ENCODE assay signal across 12 cellular contexts in the genomic region with DNA sequence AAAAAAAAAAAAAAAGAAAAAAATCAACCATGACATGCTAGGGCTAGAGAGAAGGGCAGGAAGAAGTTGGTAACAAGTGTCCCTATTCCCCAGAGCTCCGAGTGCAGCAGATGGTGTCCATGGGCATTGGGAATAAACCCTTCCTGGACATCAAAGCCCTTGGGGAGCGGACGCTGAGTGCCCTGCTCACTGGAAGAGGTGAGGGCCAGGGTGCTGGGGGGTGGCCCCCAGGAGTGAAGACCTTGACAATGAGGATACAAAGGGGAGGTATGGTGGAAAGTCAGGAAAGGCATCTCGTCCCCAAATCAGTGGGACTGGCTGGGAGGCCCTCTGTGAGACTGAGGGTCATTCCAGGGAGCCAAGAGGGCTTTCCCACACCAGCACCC. TPM values are rescaled to one million over a fixed set of nuclear protein-coding genes. Genes with fewer than 3 reads are reported as not detected.
A peak's percentile ranks its signal among the peaks of the same experiment; 100 is the strongest.
DNase-seq lines count a peak whose midpoint lies in the region; ATAC-seq and TF ChIP-seq lines count a peak whose summit lies in the region.
"Had no signal": no experiment of that assay in that cellular context is flagged by ENCODE, and none has a peak within 500 bp of the region (broad histone marks: within the 10 kb centered on the region; RNA-seq: fewer than 3 reads in every experiment).

No MANE protein-coding gene starts in this region.

- H3K9me3 ChIP-seq in AG04450 (ENCODE audit: control insufficient read depth, insufficient read depth, low read length) (peaks cover 4% of the 10 kb centered on the region; the same call in 1 of the 2 replicates), H9 (ENCODE audit: control insufficient read depth, low read depth, low read length) (no peaks in the 10 kb centered on the region), neural cell (ENCODE audit: low read length) (no peaks in the 10 kb centered on the region)
- H3K9me3 ChIP-seq: esophagus squamous epithelium, Peyer's patch had no signal

- H3K23me2 ChIP-seq in H9 (ENCODE audit: insufficient read length, low read depth, low read length, poor library complexity, severe bottlenecking): no peaks in the 10 kb centered on the region

- peak overlapping the region; percentile 82 for H3K27ac ChIP-seq in AG04450 (ENCODE audit: low read depth, low read length)
- H3K27ac ChIP-seq in H9 (ENCODE audit: insufficient read length, low read depth, low read length): no peak overlapping the region
- peak overlapping the region; percentile 94 for H3K27ac ChIP-seq in neural cell (ENCODE audit: low read length)
- H3K27ac ChIP-seq: C4-2B had no signal

- H3T11ph ChIP-seq in H9 (ENCODE audit: low read length): no peak overlapping the region

- DNase-seq in AG04450 (ENCODE audit: low read depth, low spot score) (no peak), H9 (no peak), GM03348 (ENCODE audit: low spot score) (no peak), mesenteric fat pad (ENCODE audit: low spot score) (no peak), 8988T (no peak), NCI-H526 (lab: John Stamatoyannopoulos, UW) (no peak)
- no peak for DNase-seq in effector memory CD8-positive, alpha-beta T cell
- DNase-seq: esophagus squamous epithelium had no signal

- no peak overlapping the region for H2BK12ac ChIP-seq in H9 (ENCODE audit: insufficient read length, low read depth, low read length)

- H2AFZ ChIP-seq in H9 (ENCODE audit: low read length) (no peak overlapping the region), neural cell (ENCODE audit: low read depth, low read length) (no peak overlapping the region)

- H3K36me3 Mint-ChIP-seq in H9 (ENCODE audit: insufficient read depth in 1 of 3, low read depth in 3 of 3): peaks cover 60 to 88% (median 81%) of the 10 kb centered on the region in 3 experiments
- peaks cover 25% of the 10 kb centered on the region for H3K36me3 Mint-ChIP-seq in effector memory CD8-positive, alpha-beta T cell (ENCODE audit: insufficient read depth)

- H3K23ac ChIP-seq in H9 (ENCODE audit: insufficient read length, low read depth, low read length): no peak overlapping the region

- ATAC-seq in effector memory CD8-positive, alpha-beta T cell (replicated peaks): no peak

- no peaks in the 10 kb centered on the region; a peak in 3 of 5 replicates for H3K9me3 Mint-ChIP-seq in H9
- H3K9me3 Mint-ChIP-seq in effector memory CD8-positive, alpha-beta T cell: no peaks in the 10 kb centered on the region

- H3K27me3 ChIP-seq in AG04450 (ENCODE audit: control insufficient read depth, insufficient read depth, low read length) (no peaks in the 10 kb centered on the region), H9 (ENCODE audit: insufficient read depth, low read length) (no peaks in the 10 kb centered on the region), neural cell (ENCODE audit: insufficient read depth, low read depth, low read length) (no peaks in the 10 kb centered on the region)
- H3K27me3 ChIP-seq: esophagus squamous epithelium, Peyer's patch had no signal

- H3K56ac ChIP-seq in H9 (ENCODE audit: insufficient read length, low read depth, low read length): no peak overlapping the region

- CTCF ChIA-PET in AG04450 (lab: Charles Lee): interaction anchor here (1.0 to 6.3 kb wide), 7 partner anchors 11 to 116 kb away, joined by 3 to 55 read pairs (median 31); partner anchors contain the start of genes ARHGEF40 and ZNF219

- no peak for TF ChIP-seq CTCF in AG04450 (IDR thresholded peaks at IDR 0.05; ENCODE audit: low read depth, low read length)
- TF ChIP-seq CTCF in H9 (conservative IDR thresholded peaks at IDR 0.05): no peak
- TF ChIP-seq CTCF in neural cell (IDR thresholded peaks at IDR 0.05; ENCODE audit: poor library complexity, severe bottlenecking): no peak

- no peak overlapping the region for H3K9ac ChIP-seq in H9 (ENCODE audit: extremely low read depth, insufficient read length, low read length)
- H3K9ac ChIP-seq in neural cell (ENCODE audit: low read length): peak overlapping the region; percentile 61

- H3K14ac ChIP-seq in H9 (ENCODE audit: insufficient read depth, low read length): no peak overlapping the region

- no CpG with 5 or more reads among the region's 4 CpGs for WGBS in H9 (ENCODE audit: extremely low coverage, insufficient read length, low lambda C conversion rate)

- H3K79me2 ChIP-seq in H9 (ENCODE audit: insufficient read depth, low read length) (no peaks in the 10 kb centered on the region), neural cell (replicated peaks; ENCODE audit: insufficient read depth, low read length) (peaks cover 11% of the 10 kb centered on the region)

- H3K9me2 ChIP-seq in neural cell (ENCODE audit: insufficient read depth, low read length): no peaks in the 10 kb centered on the region

- TF ChIP-seq EP300 in neural cell (conservative IDR thresholded peaks at IDR 0.05; ENCODE audit: poor library complexity, severe bottlenecking): no peak

- peaks cover 22% of the 10 kb centered on the region for H3F3A ChIP-seq in neural cell (ENCODE audit: insufficient read depth, low read length, poor library complexity, severe bottlenecking)

- H2BK15ac ChIP-seq in H9 (ENCODE audit: low read depth, low read length): no peak overlapping the region

- H2AK5ac ChIP-seq in H9 (ENCODE audit: insufficient read length, low read length): no peak overlapping the region

- no peak overlapping the region for H3K4ac ChIP-seq in H9 (ENCODE audit: low read depth, low read length)

- H2BK5ac ChIP-seq in H9 (ENCODE audit: insufficient read length, low read length): no peak overlapping the region

- H3K27ac Mint-ChIP-seq in H9: peak overlapping the region; percentile 17 to 34 (median 32); a peak in 6 of 7 replicates
- H3K27ac Mint-ChIP-seq in effector memory CD8-positive, alpha-beta T cell: peak overlapping the region; percentile 95 to 97

- peaks cover 15% of the 10 kb centered on the region for H3K36me3 ChIP-seq in neural cell (ENCODE audit: insufficient read depth, low read length)

- peaks cover 2% of the 10 kb centered on the region; the same call in 1 of the 2 replicates for H3K27me3 Mint-ChIP-seq in H9 (ENCODE audit: low read depth)
- no peaks in the 10 kb centered on the region for H3K27me3 Mint-ChIP-seq in effector memory CD8-positive, alpha-beta T cell

- no peak overlapping the region for H2BK120ac ChIP-seq in H9 (ENCODE audit: low read depth, low read length, poor library complexity, severe bottlenecking)

- no peaks in the 10 kb centered on the region for H3K79me1 ChIP-seq in H9 (ENCODE audit: insufficient read depth, low read depth, low read length, poor library complexity, severe bottlenecking)

- no peak overlapping the region for H4K91ac ChIP-seq in H9 (ENCODE audit: insufficient read length, low read depth, low read length)

- no peaks in the 10 kb centered on the region; the same call in 1 of the 2 replicates for H3K4me1 ChIP-seq in H9 (ENCODE audit: insufficient read depth, low read length)

- no peak overlapping the region for H4K8ac ChIP-seq in H9 (replicated peaks; ENCODE audit: insufficient read length, low read depth, low read length)

- H3K18ac ChIP-seq in H9 (ENCODE audit: insufficient read length, low read depth, low read length): no peak overlapping the region

- H2BK20ac ChIP-seq in H9 (ENCODE audit: low read depth, low read length, poor library complexity, severe bottlenecking): no peak overlapping the region

- H3K4me3 Mint-ChIP-seq in H9: peak overlapping the region in 1 of 2 experiments; percentile 8; a peak in 2 of 5 replicates
- H3K4me3 Mint-ChIP-seq in effector memory CD8-positive, alpha-beta T cell: no peak overlapping the region

- no peak overlapping the region for H3K4me3 ChIP-seq in AG04450 (ENCODE audit: low read depth, low read length)
- peak overlapping the region; percentile 59 for H3K4me3 ChIP-seq in neural cell (ENCODE audit: low read length)
- H3K4me3 ChIP-seq: esophagus squamous epithelium, Peyer's patch had no signal

- peaks cover 23 to 24% of the 10 kb centered on the region in 2 experiments for H3K4me1 Mint-ChIP-seq in H9
- H3K4me1 Mint-ChIP-seq in effector memory CD8-positive, alpha-beta T cell (ENCODE audit: low read depth in 2 of 2): peaks cover 12 to 18% of the 10 kb centered on the region in 2 donors

- H4K20me1 ChIP-seq in H9 (ENCODE audit: control insufficient read depth, insufficient read depth, insufficient read length) (no peaks in the 10 kb centered on the region), neural cell (ENCODE audit: insufficient read depth) (no peaks in the 10 kb centered on the region)

- H4K5ac ChIP-seq in H9 (ENCODE audit: insufficient read length, low read depth, low read length): no peak overlapping the region

- H3K4me2 ChIP-seq in H9 (ENCODE audit: insufficient read depth, insufficient read length, low read length) (no peak overlapping the region), neural cell (ENCODE audit: low read length) (peak overlapping the region; percentile 36)

- TF ChIP-seq RAD21 in neural cell (conservative IDR thresholded peaks at IDR 0.05): no peak

- POLR2A ChIA-PET in AG04450 (lab: Yijun Ruan, JAX): interaction anchor here (0.9 to 4.9 kb wide), 4 partner anchors 16 to 100 kb away, joined by 3 to 40 read pairs (median 6); partner anchors contain the start of gene ARHGEF40

TF ChIP-seq in neural cell, 6 proteins besides CTCF, POLR2A, EP300 and RAD21 (continues in another document):
- TF ChIP-seq MXI1 (conservative IDR thresholded peaks at IDR 0.05; ENCODE audit: poor library complexity, severe bottlenecking): no peak
- no peak for TF ChIP-seq POLR2AphosphoS5 (IDR thresholded peaks at IDR 0.05)

RNA-seq across cellular contexts. Expression of gene ZNF219, which starts 11.6 kb away (rescaled TPM):
- polyA plus RNA-seq in AG04450 (2011; rRNA removed): 3.9 and 4.8 TPM in 2 replicates
- polyA minus RNA-seq in AG04450 (2011; rRNA and poly(A)+ RNA removed): 2.0 and 5.7 TPM in 2 replicates
- 84.5 and 87.6 TPM in 2 replicates for total RNA-seq in H9 (2021)
- 40.6 and 51.2 TPM in 2 replicates for polyA plus RNA-seq in neural cell
- 38.7 and 39.8 TPM in 2 replicates for polyA minus RNA-seq in neural cell
- 80.6 TPM for total RNA-seq in mesenteric fat pad

RNA-seq across cellular contexts. Expression of gene TMEM253, which starts 14.0 kb away (rescaled TPM):
- polyA plus RNA-seq in AG04450 (2011; rRNA removed) (0.21 TPM in 2 replicates), neural cell (0.26 TPM in 1 of 2 replicates, not detected in the other)
- not detected in 2 replicates for polyA minus RNA-seq in AG04450 (2011; rRNA and poly(A)+ RNA removed)
- total RNA-seq in H9 (2021) (1.9 and 2.2 TPM in 2 replicates), mesenteric fat pad (2.2 TPM)
- polyA minus RNA-seq in neural cell: not detected in 2 replicates

RNA-seq across cellular contexts. Expression of gene ARHGEF40, which starts 16.8 kb away (rescaled TPM):
- polyA plus RNA-seq in AG04450 (2011; rRNA removed) (40.7 and 52.2 TPM in 2 replicates), neural cell (28.9 and 32.4 TPM in 2 replicates)
- 58.3 and 66.3 TPM in 2 replicates for polyA minus RNA-seq in AG04450 (2011; rRNA and poly(A)+ RNA removed)
- total RNA-seq in H9 (2021) (71.1 and 71.4 TPM in 2 replicates), mesenteric fat pad (81.1 TPM)
- polyA minus RNA-seq in neural cell: 23.9 and 30.2 TPM in 2 replicates

RNA-seq across cellular contexts. Expression of gene RNASE8, which starts 29.3 kb away (rescaled TPM):
- polyA plus RNA-seq in AG04450 (2011; rRNA removed) (not detected in 2 replicates), neural cell (not detected in 2 replicates)
- polyA minus RNA-seq in AG04450 (2011; rRNA and poly(A)+ RNA removed): not detected in 2 replicates
- total RNA-seq in H9 (2021) (not detected in 2 replicates), mesenteric fat pad (not detected)
- polyA minus RNA-seq in neural cell: not detected in 2 replicates
- total RNA-seq: bronchial epithelial cell, esophagus squamous epithelium, Peyer's patch had no signal

RNA-seq across cellular contexts. Expression of gene RNASE7, which starts 44.7 kb away (rescaled TPM):
- polyA plus RNA-seq in AG04450 (2011; rRNA removed) (not detected in 2 replicates), neural cell (not detected in 2 replicates)
- not detected in 2 replicates for polyA minus RNA-seq in AG04450 (2011; rRNA and poly(A)+ RNA removed)
- total RNA-seq in H9 (2021) (not detected in 2 replicates), mesenteric fat pad (0.39 TPM)
- polyA minus RNA-seq in neural cell: not detected in 2 replicates
- total RNA-seq: Peyer's patch had no signal
